Comparison of ENCODE assay signal across 19 cellular contexts in genomic region chr3:174023445-174023844, GRCh38.
A peak's percentile ranks its signal among the peaks of the same experiment; 100 is the strongest.
DNase-seq lines count a peak whose midpoint lies in the region; ATAC-seq and TF ChIP-seq lines count a peak whose summit lies in the region.
"Had no signal": no experiment of that assay in that cellular context is flagged by ENCODE, and none has a peak within 500 bp of the region (broad histone marks: within the 10 kb centered on the region; RNA-seq: fewer than 3 reads in every experiment).

No MANE protein-coding gene starts in this region.

- no peak for TF ChIP-seq CTCF in fibroblast of the aortic adventitia (IDR thresholded peaks at IDR 0.05; ENCODE audit: insufficient read depth, low read length)

- ATAC-seq in GM18498 (IDR thresholded peaks at IDR 0.05; ENCODE audit: unreplicated experiment), result no peak
- ATAC-seq in HG03139 (IDR thresholded peaks at IDR 0.05; ENCODE audit: unreplicated experiment), result no peak
- ATAC-seq in HG03378 (IDR thresholded peaks at IDR 0.05; ENCODE audit: unreplicated experiment), result no peak
- ATAC-seq: left lung; psoas muscle; stimulated activated naive CD8-positive, alpha-beta T cell treated with anti-CD3 and anti-CD28 coated beads, Interleukin-15, Interleukin-2, amounts not matched to agents 100 U/mL and 50 U/mL, for 24 hours had no signal

- H3K4me3 ChIP-seq in fibroblast of the aortic adventitia (ENCODE audit: low read depth, low read length), result no peak overlapping the region
- H3K4me3 ChIP-seq: ascending aorta, esophagus squamous epithelium, left lung, psoas muscle, spleen had no signal

- peak; percentile 6 for DNase-seq in DMS153 treated with DMSO at 0.1 percent for 48 hours (lab: John Stamatoyannopoulos, UW; ENCODE audit: unreplicated experiment)
- peak; percentile 49 for DNase-seq in NCI-H1105 (lab: John Stamatoyannopoulos, UW)
- peak; percentile 98 for DNase-seq in NCI-H69 (lab: John Stamatoyannopoulos, UW)
- peak; percentile 7 for DNase-seq in fibroblast of the aortic adventitia (ENCODE audit: low read depth)
- DNase-seq in EL, result no peak
- DNase-seq: activated CD8-positive, alpha-beta memory T cell treated with anti-CD3 and anti-CD28 coated beads for 24 hours; dermis blood vessel endothelial cell; DND-41; esophagus squamous epithelium; left lung; naive B cell; psoas muscle; spleen; stimulated activated naive CD8-positive, alpha-beta T cell treated with anti-CD3 and anti-CD28 coated beads, Interleukin-15, Interleukin-2, amounts not matched to agents 100 U/mL and 50 U/mL, for 24 hours; SW 1271 had no signal
